ENCODE assay signal across 17 cellular contexts in the genomic region with DNA sequence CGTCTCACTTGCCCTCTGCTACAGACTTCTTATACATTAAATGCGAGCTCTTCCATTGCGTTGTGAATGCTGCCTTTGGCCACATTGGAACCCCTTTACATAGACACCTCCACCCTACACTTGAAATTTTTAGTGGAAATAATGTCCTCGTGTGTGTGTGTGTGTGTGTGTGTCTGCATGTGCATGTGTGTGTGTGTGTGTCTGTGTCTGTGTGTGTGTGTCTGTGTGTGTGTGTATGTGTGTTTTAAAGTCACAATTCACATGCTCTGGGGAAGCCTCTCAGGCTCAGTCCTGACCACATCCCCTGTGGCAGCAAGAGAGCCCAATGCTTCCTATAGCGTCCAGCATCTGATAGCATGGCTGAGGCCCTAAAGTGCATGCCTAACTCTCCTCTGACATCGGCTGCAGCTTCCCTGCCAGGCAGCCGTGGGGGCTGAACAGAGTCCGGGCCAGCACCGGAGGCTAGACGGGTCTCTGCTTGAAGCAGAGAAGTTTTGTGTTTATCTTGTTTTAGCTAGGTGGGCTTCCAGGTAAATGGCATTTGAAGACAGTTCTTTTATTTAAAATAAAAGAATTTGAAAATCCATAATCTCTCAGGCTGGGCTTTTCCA.
"Had no signal": no experiment of that assay in that cellular context is flagged by ENCODE, and none has a peak within 500 bp of the region (broad histone marks: within the 10 kb centered on the region; RNA-seq: fewer than 3 reads in every experiment).

No MANE protein-coding gene starts in this region.

- H3K36me3 Mint-ChIP-seq: activated naive CD8-positive, alpha-beta T cell; natural killer cell had no signal

- H3K9me3 ChIP-seq: lower lobe of right lung, tibial nerve, vagina had no signal

- H3K4me1 Mint-ChIP-seq: activated CD4-positive, alpha-beta T cell treated with anti-CD3 and anti-CD28 coated beads, Interleukin-2, amount 10 ng/mL, durations not matched to agents 7 days and 5 days; natural killer cell had no signal

- H3K27ac ChIP-seq: lower lobe of right lung, tibial nerve, vagina had no signal

- FAIRE-seq: bronchial epithelial cell, TTC549 had no signal

- H3K4me3 ChIP-seq: lower lobe of right lung, tibial nerve, vagina had no signal

- H3K27me3 ChIP-seq: tibial nerve, vagina had no signal

- H3K9me3 Mint-ChIP-seq: activated CD4-positive, alpha-beta T cell treated with anti-CD3 and anti-CD28 coated beads, Interleukin-2, amount 10 ng/mL, durations not matched to agents 7 days and 5 days; activated T-helper 1 cell treated with anti-CD3 and anti-CD28 coated beads, Interleukin-12 subunit alpha, Interleukin-12 subunit beta, Interleukin-2, Interleukin-4 antibody, amounts not matched to agents 30 ng/mL and 10 ng/mL and 1 ng/mL, durations not matched to agents 14 hours and 24 hours and 36 hours; natural killer cell had no signal

- H3K4me3 Mint-ChIP-seq: activated CD4-positive, alpha-beta T cell treated with anti-CD3 and anti-CD28 coated beads, Interleukin-2, amount 10 ng/mL, durations not matched to agents 7 days and 5 days; activated naive CD8-positive, alpha-beta T cell; activated T-helper 1 cell treated with anti-CD3 and anti-CD28 coated beads, Interleukin-12 subunit alpha, Interleukin-12 subunit beta, Interleukin-2, Interleukin-4 antibody, amounts not matched to agents 30 ng/mL and 10 ng/mL and 1 ng/mL, durations not matched to agents 14 hours and 24 hours and 36 hours; natural killer cell had no signal

- ATAC-seq: activated CD4-positive, CD25-positive, alpha-beta regulatory T cell treated with anti-CD3 and anti-CD28 coated beads, Interleukin-2, amount 50 U/mL, for 24 hours; natural killer cell; stimulated activated naive CD8-positive, alpha-beta T cell treated with anti-CD3 and anti-CD28 coated beads, Interleukin-15, Interleukin-2, amounts not matched to agents 100 U/mL and 50 U/mL, for 24 hours had no signal

- DNase-seq: activated CD4-positive, alpha-beta T cell treated with anti-CD3 and anti-CD28 coated beads, Interleukin-2, amount 10 ng/mL, durations not matched to agents 7 days and 5 days; activated T-cell treated with anti-CD3 and anti-CD28 coated beads for 4 hours; left cardiac atrium; lower lobe of right lung; natural killer cell; nucleus accumbens; stimulated activated CD4-positive, alpha-beta T cell treated with anti-CD3 and anti-CD28 coated beads, Interleukin-12 subunit alpha, Interleukin-12 subunit beta, amount 100 ng/mL, for 4 hours; stimulated activated CD4-positive, alpha-beta T cell treated with anti-CD3 and anti-CD28 coated beads, Interleukin-1b, Interleukin-23, amount 100 ng/mL, for 48 hours; stimulated activated naive CD8-positive, alpha-beta T cell treated with anti-CD3 and anti-CD28 coated beads, Interleukin-15, Interleukin-2, amounts not matched to agents 100 U/mL and 50 U/mL, for 24 hours; substantia nigra had no signal

- H3K27ac Mint-ChIP-seq: activated CD4-positive, alpha-beta T cell treated with anti-CD3 and anti-CD28 coated beads, Interleukin-2, amount 10 ng/mL, durations not matched to agents 7 days and 5 days; activated naive CD8-positive, alpha-beta T cell; activated T-helper 1 cell treated with anti-CD3 and anti-CD28 coated beads, Interleukin-12 subunit alpha, Interleukin-12 subunit beta, Interleukin-2, Interleukin-4 antibody, amounts not matched to agents 30 ng/mL and 10 ng/mL and 1 ng/mL, durations not matched to agents 14 hours and 24 hours and 36 hours; natural killer cell had no signal
